7 cellular contexts compared by ENCODE assay signal in the genomic region with DNA sequence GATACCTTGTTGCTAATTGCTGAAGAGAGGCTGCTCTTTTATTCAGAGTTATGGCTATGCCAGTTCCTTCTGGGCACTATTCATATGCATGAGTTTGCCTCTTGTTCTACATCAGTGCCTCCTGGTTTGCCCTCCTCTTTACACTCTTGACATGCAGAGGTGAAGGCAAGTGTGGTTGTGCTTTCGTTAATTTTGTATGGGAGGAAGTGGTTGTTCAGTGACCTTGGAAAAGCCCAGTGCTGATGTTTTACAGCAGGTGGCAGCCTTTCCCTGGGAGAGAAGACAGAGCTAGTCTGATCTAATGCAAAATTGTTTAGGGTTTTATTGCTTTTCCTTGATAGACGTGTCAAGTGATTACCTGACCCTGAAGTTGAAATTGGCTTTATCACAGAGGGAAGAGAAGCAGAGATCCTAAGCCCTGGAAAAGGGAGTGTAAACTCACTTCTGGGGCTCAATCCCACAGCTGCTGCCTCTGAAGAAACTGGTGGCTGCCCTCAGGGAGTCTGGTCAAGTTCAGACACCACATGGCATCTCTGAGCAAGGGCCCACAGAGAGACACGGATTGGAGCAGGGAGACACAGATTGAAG. TPM values are rescaled to one million over a fixed set of nuclear protein-coding genes. Genes with fewer than 3 reads are reported as not detected.
DNase-seq lines count a peak whose midpoint lies in the region; ATAC-seq, FAIRE-seq and TF ChIP-seq lines count a peak whose summit lies in the region.

No MANE protein-coding gene starts in this region.

- under 1% methylated on average over 3 of the region's 3 CpGs for WGBS in right cardiac atrium
- 7 to 11% (median 10%) methylated on average over 3 of the region's 3 CpGs for WGBS in small intestine, 3 donors

- H3K27ac ChIP-seq in right cardiac atrium (ENCODE audit: low read length): no peak overlapping the region
- no peak overlapping the region for H3K27ac ChIP-seq in small intestine (ENCODE audit: low read depth in 1 of 2, low read length in 1 of 2)

- in situ Hi-C loops in GM13976 (cut with MboI; ENCODE audit: low sequenced_read_pairs, unreplicated experiment): loop anchor here (5.0 kb wide), 2 partner anchors 278 to 438 kb away; no protein-coding TSS in a partner anchor

- no peak overlapping the region for H3K4me3 ChIP-seq in right cardiac atrium (ENCODE audit: low read length)
- H3K4me3 ChIP-seq in small intestine (ENCODE audit: low read depth in 1 of 2, low read length in 2 of 2): no peak overlapping the region

- H3K27me3 Mint-ChIP-seq in T-helper 1 cell treated with Interleukin-12 subunit alpha and Interleukin-12 subunit beta and Interleukin-4 antibody, amounts not matched to agents 30 μg/mL and 1 μg/mL, for 36 hours (ENCODE audit: low read depth): no peaks in the 10 kb centered on the region

- H3K4me1 ChIP-seq in right cardiac atrium (ENCODE audit: control insufficient read depth, insufficient read depth, low read length): no peaks in the 10 kb centered on the region
- no peaks in the 10 kb centered on the region for H3K4me1 ChIP-seq in small intestine (ENCODE audit: control insufficient read depth in 2 of 2, insufficient read depth in 1 of 2, low read depth in 1 of 2, low read length in 1 of 2)

- H3K27ac Mint-ChIP-seq in T-helper 1 cell treated with Interleukin-12 subunit alpha and Interleukin-12 subunit beta and Interleukin-4 antibody, amounts not matched to agents 30 μg/mL and 1 μg/mL, for 36 hours: peak overlapping the region; percentile 50

- peaks cover 22% of the 10 kb centered on the region for H3K4me1 Mint-ChIP-seq in T-helper 1 cell treated with Interleukin-12 subunit alpha and Interleukin-12 subunit beta and Interleukin-4 antibody, amounts not matched to agents 30 μg/mL and 1 μg/mL, for 36 hours (ENCODE audit: low read depth)

- no peak overlapping the region for H3K4me3 Mint-ChIP-seq in T-helper 1 cell treated with Interleukin-12 subunit alpha and Interleukin-12 subunit beta and Interleukin-4 antibody, amounts not matched to agents 30 μg/mL and 1 μg/mL, for 36 hours

- no peaks in the 10 kb centered on the region for H3K9me3 Mint-ChIP-seq in T-helper 1 cell treated with Interleukin-12 subunit alpha and Interleukin-12 subunit beta and Interleukin-4 antibody, amounts not matched to agents 30 μg/mL and 1 μg/mL, for 36 hours

- no peak for FAIRE-seq in small intestine (lab: Jason Lieb, UNC)

- H3K27me3 ChIP-seq in right cardiac atrium (ENCODE audit: control insufficient read depth, insufficient read depth) (no peaks in the 10 kb centered on the region), small intestine (ENCODE audit: control insufficient read depth in 2 of 2, insufficient read depth in 2 of 2, low read length in 2 of 2) (no peaks in the 10 kb centered on the region)

- H3K36me3 Mint-ChIP-seq in T-helper 1 cell treated with Interleukin-12 subunit alpha and Interleukin-12 subunit beta and Interleukin-4 antibody, amounts not matched to agents 30 μg/mL and 1 μg/mL, for 36 hours (ENCODE audit: low read depth): no peaks in the 10 kb centered on the region

- DNase-seq in GM13976 (ENCODE audit: low spot score): peak; percentile 76
- DNase-seq in NCI-H146 (lab: John Stamatoyannopoulos, UW): peak; percentile 72
- peak; percentile 64 for DNase-seq in amniotic epithelial cell (ENCODE audit: low read depth)
- DNase-seq in right cardiac atrium: peak; percentile 45 to 78 (median 75)
- DNase-seq in small intestine: peak; percentile 89

- peak; percentile 82 for TF ChIP-seq CTCF in GM13976 (IDR thresholded peaks at IDR 0.05; ENCODE audit: borderline replicate concordance, control extremely low read depth, extremely low read depth, insufficient read depth, missing control alignments)

- intact Hi-C loops in right cardiac atrium (cut with DNase I): loop anchor here (2.0 to 10.0 kb wide), 6 partner anchors 95 to 438 kb away; partner anchors contain the start of gene PELI1 (in 1 of the 4)

- peak; percentile 79 for ATAC-seq in HG02763 (IDR thresholded peaks at IDR 0.05; ENCODE audit: unreplicated experiment)
- ATAC-seq in right cardiac atrium: peak; percentile 80 to 88

- H3K36me3 ChIP-seq in small intestine (ENCODE audit: control insufficient read depth in 2 of 2, insufficient read depth in 2 of 2, low read length in 2 of 2): no peaks in the 10 kb centered on the region

- H3K9me3 ChIP-seq in right cardiac atrium (ENCODE audit: control insufficient read depth, low read length) (no peaks in the 10 kb centered on the region), small intestine (ENCODE audit: control insufficient read depth, low read depth) (no peaks in the 10 kb centered on the region)

RNA-seq across cellular contexts. Expression of gene VPS54, which starts 30.5 kb away (rescaled TPM):
- 10 to 100 TPM; 12.8 to 14.8 (median 13.4) TPM for total RNA-seq in right cardiac atrium
- 8.5 TPM for polyA plus RNA-seq in right cardiac atrium
- 10 to 100 TPM; 12.3 to 21.7 (median 13.5) TPM for polyA plus RNA-seq in small intestine
